Comparison of ENCODE assay signal across 8 cellular contexts in genomic region chr16:997440-998051, GRCh38. TPM values are rescaled to one million over a fixed set of nuclear protein-coding genes. Genes with fewer than 3 reads are reported as not detected.
A peak's percentile ranks its signal among the peaks of the same experiment; 100 is the strongest.
DNase-seq lines count a peak whose midpoint lies in the region; ATAC-seq and TF ChIP-seq lines count a peak whose summit lies in the region.

No MANE protein-coding gene starts in this region.

- H3K9me3 ChIP-seq in Panc1 (ENCODE audit: control insufficient read depth, insufficient read depth, low read depth, low read length): no peaks in the 10 kb centered on the region

- H3K4me1 ChIP-seq in Panc1 (ENCODE audit: control insufficient read depth, insufficient read depth, low read length): peaks cover 14% of the 10 kb centered on the region

- intact Hi-C loops in Panc1 (cut with micrococcal nuclease; ENCODE audit: unreplicated experiment): no loop called here

- CTCF ChIA-PET in Panc1 (lab: Charles Lee): no interaction called here

- H3K4me3 ChIP-seq in AG10803 (ENCODE audit: low read length): no peak overlapping the region
- H3K4me3 ChIP-seq in Panc1 (ENCODE audit: low read depth in 2 of 2, low read length in 2 of 2): peak overlapping the region in 1 of 2 experiments; percentile 1; a peak in 1 of 4 replicates

- peak; percentile 63; the same call in 1 of the 2 replicates for ATAC-seq in Panc1
- ATAC-seq in GM21619 (IDR thresholded peaks at IDR 0.05; ENCODE audit: unreplicated experiment): no peak
- ATAC-seq in HG03378 (IDR thresholded peaks at IDR 0.05; ENCODE audit: unreplicated experiment): no peak

- H3K27ac ChIP-seq in Panc1 (ENCODE audit: low read length): no peak overlapping the region

- POLR2A ChIA-PET in Panc1 (lab: Charles Lee): no interaction called here

- DNase-seq in AG10803 (ENCODE audit: low read depth) (peak; percentile 49), Panc1 (ENCODE audit: low read depth, low spot score) (no peak), hepatic stellate cell (ENCODE audit: low spot score) (peak; percentile 85), AML-193 (lab: John Stamatoyannopoulos, UW) (no peak)
- peak; percentile 27 for DNase-seq in activated gamma-delta T cell treated with anti-CD3 and anti-CD28 coated beads, Interleukin-2, amount 50 U/mL, for 16 hours (ENCODE audit: low read depth)
- DNase-seq in stimulated activated CD4-positive, alpha-beta T cell treated with anti-CD3 and anti-CD28 coated beads, Interleukin-2, amount 100 ng/mL, for 24 hours: peak; percentile 53 to 65

- no peaks in the 10 kb centered on the region; the same call in 1 of the 2 replicates for H3K27me3 ChIP-seq in Panc1 (ENCODE audit: control insufficient read depth, insufficient read depth, low read length)

- in situ Hi-C loops in Panc1 (cut with HindIII; ENCODE audit: low pct_unique_long_range_greater_than_20kb, low sequenced_read_pairs): no loop called here

- TF ChIP-seq CTCF in AG10803 (conservative IDR thresholded peaks at IDR 0.05; ENCODE audit: low read length) (no peak), Panc1 (IDR thresholded peaks at IDR 0.05) (no peak)

- no peaks in the 10 kb centered on the region for H3K36me3 ChIP-seq in Panc1 (ENCODE audit: control insufficient read depth, insufficient read depth, low read length)

- BruUV-seq in Panc1 (replicated peaks; lab: Mats Ljungman, UMichigan): no TSS peak

RNA-seq across cellular contexts. Expression of gene SOX8, which starts 16.0 kb away (rescaled TPM):
- 1.8 TPM for total RNA-seq in Panc1 (2021; ENCODE audit: unreplicated experiment)
- polyA plus RNA-seq in Panc1 (2012; ENCODE audit: insufficient read length): 4.5 TPM

RNA-seq across cellular contexts. Expression of gene LMF1, which starts 26.8 kb away (rescaled TPM):
- total RNA-seq in Panc1 (2021; ENCODE audit: unreplicated experiment): 24.3 TPM
- polyA plus RNA-seq in Panc1 (2012; ENCODE audit: insufficient read length): 47.8 TPM

Comparison
In these comparisons a context has a peak if more than half of its experiments do, and no peak if none do; other contexts are left out.
1. DNase-seq: peak in AG10803 (single experiment), activated gamma-delta T cell treated with anti-CD3 and anti-CD28 coated beads, Interleukin-2, amount 50 U/mL, for 16 hours (single experiment), hepatic stellate cell (single experiment) and stimulated activated CD4-positive, alpha-beta T cell treated with anti-CD3 and anti-CD28 coated beads, Interleukin-2, amount 100 ng/mL, for 24 hours (2 of 2); none in Panc1 (single experiment) and AML-193 (0 of 2).